26 cellular contexts compared by ENCODE assay signal in the genomic region with DNA sequence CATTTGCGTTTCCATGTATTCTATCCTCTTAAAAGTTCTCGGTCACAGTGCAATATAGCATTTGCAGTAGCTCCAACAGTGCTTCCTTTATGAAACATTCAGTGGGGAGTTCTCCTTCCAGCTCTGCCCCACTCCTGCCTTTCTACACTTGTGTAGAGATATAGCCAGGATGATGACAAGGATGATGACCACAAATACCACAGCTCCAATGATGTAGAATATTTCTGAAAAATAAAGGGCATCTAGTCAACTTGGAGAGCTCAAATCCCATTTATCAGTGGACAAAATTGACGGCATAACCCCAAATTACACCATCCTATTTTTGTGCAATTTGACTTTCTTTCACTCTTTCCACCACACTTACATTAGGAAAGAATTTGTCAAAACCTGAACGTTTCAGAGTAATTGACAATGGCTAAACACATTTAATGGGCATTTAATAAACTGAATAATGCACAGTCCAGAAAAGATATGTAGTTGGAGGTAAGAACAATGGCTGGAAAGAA. TPM values are rescaled to one million over a fixed set of nuclear protein-coding genes. Genes with fewer than 3 reads are reported as not detected.
"Had no signal": no experiment of that assay in that cellular context is flagged by ENCODE, and none has a peak within 500 bp of the region (broad histone marks: within the 10 kb centered on the region; RNA-seq: fewer than 3 reads in every experiment).

No MANE protein-coding gene starts in this region.

- H3K36me3 Mint-ChIP-seq: activated CD8-positive, alpha-beta memory T cell treated with anti-CD3 and anti-CD28 coated beads, Interleukin-2, amount 10 ng/mL, durations not matched to agents 7 days and 5 days; natural killer cell; stimulated activated naive B cell treated with anti-CD40 and anti-IgM and Interleukin-4, amounts not matched to agents 10 μg/mL and 1 μg/mL and 100 μg/mL, for 72 hours had no signal

- H3K27me3 Mint-ChIP-seq: activated CD8-positive, alpha-beta memory T cell treated with anti-CD3 and anti-CD28 coated beads, Interleukin-2, amount 10 ng/mL, durations not matched to agents 7 days and 5 days had no signal

- H3K9me3 Mint-ChIP-seq: activated CD4-positive, alpha-beta T cell treated with anti-CD3 and anti-CD28 coated beads, Interleukin-2, amount 10 ng/mL, durations not matched to agents 24 days and 14 days; activated CD8-positive, alpha-beta T cell treated with anti-CD3 and anti-CD28 coated beads for 36 hours; activated naive CD8-positive, alpha-beta T cell treated with anti-CD3 and anti-CD28 coated beads, Interleukin-2, amount 50 U/mL, for 24 hours; effector memory CD8-positive, alpha-beta T cell; natural killer cell; stimulated activated naive B cell treated with anti-CD40 and anti-IgM and Interleukin-4, amounts not matched to agents 10 μg/mL and 1 μg/mL and 100 μg/mL, for 72 hours had no signal

- H3K4me3 Mint-ChIP-seq: activated CD4-positive, alpha-beta T cell treated with anti-CD3 and anti-CD28 coated beads, Interleukin-2, amount 10 ng/mL, durations not matched to agents 24 days and 14 days; activated CD8-positive, alpha-beta memory T cell treated with anti-CD3 and anti-CD28 coated beads, Interleukin-2, amount 10 ng/mL, durations not matched to agents 7 days and 5 days; activated CD8-positive, alpha-beta T cell treated with anti-CD3 and anti-CD28 coated beads for 36 hours; activated naive CD8-positive, alpha-beta T cell treated with anti-CD3 and anti-CD28 coated beads, Interleukin-2, amount 50 U/mL, for 24 hours; effector memory CD8-positive, alpha-beta T cell; natural killer cell; stimulated activated naive B cell treated with anti-CD40 and anti-IgM and Interleukin-4, amounts not matched to agents 10 μg/mL and 1 μg/mL and 100 μg/mL, for 72 hours had no signal

- ATAC-seq: activated CD4-positive, CD25-positive, alpha-beta regulatory T cell treated with anti-CD3 and anti-CD28 coated beads, Interleukin-2, amount 50 U/mL, for 24 hours; activated CD8-positive, alpha-beta memory T cell treated with anti-CD3 and anti-CD28 coated beads, Interleukin-2, amount 10 ng/mL, durations not matched to agents 7 days and 5 days; activated CD8-positive, alpha-beta T cell treated with anti-CD3 and anti-CD28 coated beads for 36 hours; activated naive CD8-positive, alpha-beta T cell treated with anti-CD3 and anti-CD28 coated beads, Interleukin-2, amount 50 U/mL, for 24 hours; effector memory CD8-positive, alpha-beta T cell; left ventricle myocardium superior; natural killer cell; stimulated activated naive B cell treated with anti-CD40 and anti-IgM and Interleukin-4, amounts not matched to agents 10 μg/mL and 1 μg/mL and 100 μg/mL, for 72 hours had no signal

- H3K27ac ChIP-seq: brain microvascular endothelial cell, dorsolateral prefrontal cortex, sigmoid colon, transverse colon, uterus, VCaP had no signal

- H3K27ac Mint-ChIP-seq: activated CD4-positive, alpha-beta T cell treated with anti-CD3 and anti-CD28 coated beads, Interleukin-2, amount 10 ng/mL, durations not matched to agents 24 days and 14 days; activated CD8-positive, alpha-beta memory T cell treated with anti-CD3 and anti-CD28 coated beads, Interleukin-2, amount 10 ng/mL, durations not matched to agents 7 days and 5 days; activated CD8-positive, alpha-beta T cell treated with anti-CD3 and anti-CD28 coated beads for 36 hours; activated naive CD8-positive, alpha-beta T cell treated with anti-CD3 and anti-CD28 coated beads, Interleukin-2, amount 50 U/mL, for 24 hours; effector memory CD8-positive, alpha-beta T cell; natural killer cell; stimulated activated naive B cell treated with anti-CD40 and anti-IgM and Interleukin-4, amounts not matched to agents 10 μg/mL and 1 μg/mL and 100 μg/mL, for 72 hours had no signal

- H3K4me1 Mint-ChIP-seq: activated CD4-positive, alpha-beta T cell treated with anti-CD3 and anti-CD28 coated beads, Interleukin-2, amount 10 ng/mL, durations not matched to agents 24 days and 14 days; activated CD8-positive, alpha-beta memory T cell treated with anti-CD3 and anti-CD28 coated beads, Interleukin-2, amount 10 ng/mL, durations not matched to agents 7 days and 5 days; activated naive CD8-positive, alpha-beta T cell treated with anti-CD3 and anti-CD28 coated beads, Interleukin-2, amount 50 U/mL, for 24 hours; natural killer cell; stimulated activated naive B cell treated with anti-CD40 and anti-IgM and Interleukin-4, amounts not matched to agents 10 μg/mL and 1 μg/mL and 100 μg/mL, for 72 hours had no signal

- DNase-seq: activated CD4-positive, alpha-beta T cell treated with anti-CD3 and anti-CD28 coated beads, Interleukin-2, amount 10 ng/mL, durations not matched to agents 24 days and 14 days; activated CD8-positive, alpha-beta memory T cell treated with anti-CD3 and anti-CD28 coated beads, Interleukin-2, amount 10 ng/mL, durations not matched to agents 7 days and 5 days; activated CD8-positive, alpha-beta T cell treated with anti-CD3 and anti-CD28 coated beads for 36 hours; activated effector memory CD4-positive, alpha-beta T cell treated with anti-CD3 and anti-CD28 coated beads, Interleukin-2, amount 50 U/mL, for 16 hours; activated naive CD4-positive, alpha-beta T cell treated with anti-CD3 and anti-CD28 coated beads, Interleukin-2, amount 50 U/mL, for 16 hours; activated naive CD8-positive, alpha-beta T cell treated with anti-CD3 and anti-CD28 coated beads, Interleukin-2, amount 50 U/mL, for 24 hours; activated T-cell treated with anti-CD3 and anti-CD28 coated beads for 4 hours; aorta; brain microvascular endothelial cell; central memory CD4-positive, alpha-beta T cell; dorsolateral prefrontal cortex; effector memory CD8-positive, alpha-beta T cell; foreskin fibroblast; hippocampal formation; left ventricle myocardium superior; midbrain; natural killer cell; retina; sigmoid colon; stimulated activated CD4-positive, alpha-beta T cell treated with anti-CD3 and anti-CD28 coated beads, Interleukin-2, amount 100 ng/mL, for 48 hours; stimulated activated CD8-positive, alpha-beta memory T cell treated with anti-CD3 and anti-CD28 coated beads, Interleukin-4, amount 100 ng/mL, for 48 hours; stimulated activated naive B cell treated with anti-CD40 and anti-IgM and Interleukin-4, amounts not matched to agents 10 μg/mL and 1 μg/mL and 100 μg/mL, for 72 hours; transverse colon; uterus had no signal

RNA-seq across cellular contexts. Expression of gene F3, which starts 11.1 kb away (rescaled TPM):
- total RNA-seq: activated CD8-positive, alpha-beta T cell treated with anti-CD3 and anti-CD28 coated beads for 36 hours had no signal
